In the genomic region with DNA sequence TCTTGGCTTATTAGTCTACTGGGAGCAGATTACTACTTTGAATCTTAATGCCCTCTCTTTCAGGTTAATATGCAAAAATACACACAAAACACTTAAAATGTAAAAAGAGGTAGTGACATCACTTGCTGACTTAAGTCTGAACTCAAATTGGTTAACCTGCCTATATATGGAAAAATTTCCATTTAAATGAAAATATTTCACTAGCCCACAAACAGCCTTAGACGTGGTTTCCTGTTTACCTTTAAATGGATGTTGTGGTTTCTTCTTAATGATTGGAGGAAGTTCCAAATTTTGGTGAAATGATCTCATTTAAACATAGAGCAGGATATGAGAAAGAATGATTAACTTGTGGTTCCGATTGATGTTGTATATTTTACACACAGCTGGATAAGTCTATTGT, we compare ENCODE assay signal across 12 cellular contexts.
DNase-seq lines count a peak whose midpoint lies in the region; ATAC-seq lines count a peak whose summit lies in the region.
"Had no signal": no experiment of that assay in that cellular context is flagged by ENCODE, and none has a peak within 500 bp of the region (broad histone marks: within the 10 kb centered on the region; RNA-seq: fewer than 3 reads in every experiment).

No MANE protein-coding gene starts in this region.

- no peaks in the 10 kb centered on the region for H4K20me1 ChIP-seq in GM23248 (ENCODE audit: insufficient read depth)

- POLR2A ChIA-PET in activated CD4-positive, alpha-beta T cell treated with anti-CD3 and anti-CD28 coated beads, Interleukin-2, amount 10 ng/mL, durations not matched to agents 7 days and 5 days (lab: Charles Lee), result no interaction called here

- H3K27me3 Mint-ChIP-seq in activated CD4-positive, alpha-beta T cell treated with anti-CD3 and anti-CD28 coated beads, Interleukin-2, amount 10 ng/mL, durations not matched to agents 7 days and 5 days, result no peaks in the 10 kb centered on the region

- peak; percentile 39 for DNase-seq in GM23248
- peak; percentile 68 for DNase-seq in fibroblast of peridontal ligament (ENCODE audit: extremely low read depth)
- no peak for DNase-seq in NCI-H1092 treated with DMSO at 0.1 percent for 48 hours (lab: John Stamatoyannopoulos, UW)
- no peak for DNase-seq in NCI-H345 treated with DMSO at 0.1 percent for 48 hours (lab: John Stamatoyannopoulos, UW; ENCODE audit: unreplicated experiment)
- no peak for DNase-seq in activated CD4-positive, alpha-beta T cell treated with anti-CD3 and anti-CD28 coated beads, Interleukin-2, amount 10 ng/mL, durations not matched to agents 7 days and 5 days
- DNase-seq: CD8-positive, alpha-beta T cell; hypothalamus; mucosa of descending colon had no signal

- no peak overlapping the region for H3K27ac ChIP-seq in GM23248
- H3K27ac ChIP-seq: cardiac muscle cell had no signal

- H3F3A ChIP-seq in GM23248 (ENCODE audit: insufficient read depth), result 0 out of 2 replicates have a peak, but pooled peaks cover 7% of the 10 kb centered on the region

- H3K4me3 ChIP-seq in GM23248, result no peak overlapping the region
- H3K4me3 ChIP-seq: cardiac muscle cell, mucosa of descending colon had no signal

- in situ Hi-C loops in GM23248 (cut with MboI), result no loop called here

- no peaks in the 10 kb centered on the region for H3K9me2 ChIP-seq in GM23248 (ENCODE audit: insufficient read depth)

- H3K9ac ChIP-seq in GM23248, result no peak overlapping the region

- ATAC-seq in GM18498 (IDR thresholded peaks at IDR 0.05; ENCODE audit: unreplicated experiment) (peak; percentile 65), HG03571 (IDR thresholded peaks at IDR 0.05; ENCODE audit: unreplicated experiment) (peak; percentile 78), GM19455 (IDR thresholded peaks at IDR 0.05; ENCODE audit: unreplicated experiment) (no peak)
- ATAC-seq: CD8-positive, alpha-beta T cell; mucosa of descending colon had no signal

- H3K4me2 ChIP-seq in GM23248 (ENCODE audit: unreplicated experiment), result peak overlapping the region; percentile 29

- H3K36me3 Mint-ChIP-seq in activated CD4-positive, alpha-beta T cell treated with anti-CD3 and anti-CD28 coated beads, Interleukin-2, amount 10 ng/mL, durations not matched to agents 7 days and 5 days (ENCODE audit: low read depth), result no peaks in the 10 kb centered on the region
- H3K36me3 Mint-ChIP-seq: CD8-positive, alpha-beta T cell had no signal

- no peaks in the 10 kb centered on the region for H3K4me1 Mint-ChIP-seq in activated CD4-positive, alpha-beta T cell treated with anti-CD3 and anti-CD28 coated beads, Interleukin-2, amount 10 ng/mL, durations not matched to agents 7 days and 5 days

- H3K9me3 ChIP-seq in GM23248 (ENCODE audit: low read depth), result no peaks in the 10 kb centered on the region

- CTCF ChIA-PET in activated CD4-positive, alpha-beta T cell treated with anti-CD3 and anti-CD28 coated beads, Interleukin-2, amount 10 ng/mL, durations not matched to agents 7 days and 5 days (lab: Charles Lee), result no interaction called here

- no peaks in the 10 kb centered on the region for H3K27me3 ChIP-seq in GM23248 (replicated peaks; ENCODE audit: insufficient read depth)
- H3K27me3 ChIP-seq: cardiac muscle cell had no signal

- 11 to 14% methylated on average over 2 of the region's 2 CpGs for WGBS in GM23248 (ENCODE audit: low coverage in 1 of 2, low lambda C conversion rate in 2 of 2, missing lambda C conversion rate in 2 of 2), 2 experiments

- H3K9me3 Mint-ChIP-seq in activated CD4-positive, alpha-beta T cell treated with anti-CD3 and anti-CD28 coated beads, Interleukin-2, amount 10 ng/mL, durations not matched to agents 7 days and 5 days, result peaks cover 2% of the 10 kb centered on the region

- H3K79me2 ChIP-seq in GM23248 (ENCODE audit: insufficient read depth), result no peaks in the 10 kb centered on the region

- no peak overlapping the region for H3K4me3 Mint-ChIP-seq in activated CD4-positive, alpha-beta T cell treated with anti-CD3 and anti-CD28 coated beads, Interleukin-2, amount 10 ng/mL, durations not matched to agents 7 days and 5 days
- H3K4me3 Mint-ChIP-seq: CD8-positive, alpha-beta T cell had no signal

- peaks cover 19% of the 10 kb centered on the region for H3K4me1 ChIP-seq in GM23248 (ENCODE audit: insufficient read depth)

- no peak overlapping the region for H2AFZ ChIP-seq in GM23248

- no peaks in the 10 kb centered on the region for H3K36me3 ChIP-seq in GM23248 (ENCODE audit: low read depth)
- H3K36me3 ChIP-seq: cardiac muscle cell had no signal

- no peak overlapping the region for H3K27ac Mint-ChIP-seq in activated CD4-positive, alpha-beta T cell treated with anti-CD3 and anti-CD28 coated beads, Interleukin-2, amount 10 ng/mL, durations not matched to agents 7 days and 5 days
- H3K27ac Mint-ChIP-seq: CD8-positive, alpha-beta T cell had no signal

Comparison
In these comparisons a context has a peak if more than half of its experiments do, and no peak if none do; other contexts are left out.
1. DNase-seq: peak in GM23248 (single experiment) and fibroblast of peridontal ligament (single experiment); none in NCI-H1092 treated with DMSO at 0.1 percent for 48 hours (single experiment), NCI-H345 treated with DMSO at 0.1 percent for 48 hours (single experiment) and activated CD4-positive, alpha-beta T cell treated with anti-CD3 and anti-CD28 coated beads, Interleukin-2, amount 10 ng/mL, durations not matched to agents 7 days and 5 days (single experiment).